In the genomic region with DNA sequence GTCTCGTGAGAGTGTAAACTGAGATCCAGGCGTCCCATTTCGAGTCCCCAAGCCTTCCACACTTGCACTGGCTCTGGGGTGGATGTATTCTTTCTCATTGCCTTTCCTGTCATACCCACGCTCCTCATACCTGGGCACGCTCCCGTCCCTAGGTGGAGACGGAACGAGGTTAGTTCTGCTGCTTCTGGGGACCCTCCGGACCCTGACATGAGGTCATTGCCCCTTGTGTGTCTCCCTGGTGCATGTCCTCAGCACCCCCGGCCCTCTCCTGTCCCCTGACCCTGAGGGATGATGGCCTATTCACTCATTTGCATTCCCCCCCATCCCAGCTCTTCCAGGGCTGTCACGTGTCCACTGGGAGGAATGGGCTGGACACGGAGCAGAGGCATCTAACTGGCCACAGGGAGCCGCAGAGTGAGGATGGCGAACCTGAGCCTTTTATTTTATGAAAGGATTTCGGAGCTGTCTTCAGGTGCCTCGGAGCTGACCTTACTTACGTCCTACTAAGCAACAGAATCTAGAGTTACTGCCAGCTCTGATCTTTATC, we compare ENCODE assay signal across 28 cellular contexts.
"Had no signal": no experiment of that assay in that cellular context is flagged by ENCODE, and none has a peak within 500 bp of the region (broad histone marks: within the 10 kb centered on the region; RNA-seq: fewer than 3 reads in every experiment).

No MANE protein-coding gene starts in this region.

- ATAC-seq: activated CD4-positive, CD25-positive, alpha-beta regulatory T cell treated with anti-CD3 and anti-CD28 coated beads, Interleukin-2, amount 50 U/mL, for 24 hours; activated CD8-positive, alpha-beta memory T cell treated with anti-CD3 and anti-CD28 coated beads, Interleukin-2, amount 10 ng/mL, durations not matched to agents 7 days and 5 days; activated CD8-positive, alpha-beta T cell treated with anti-CD3 and anti-CD28 coated beads for 36 hours; body of pancreas; left lobe of liver; pancreas had no signal

- H3K4me1 ChIP-seq: body of pancreas, pancreas, right lobe of liver had no signal

- H3K36me3 ChIP-seq: cardiac muscle cell, lower lobe of right lung, neutrophil, pancreas, right lobe of liver, thoracic aorta had no signal

- H3K9me3 Mint-ChIP-seq: activated CD4-positive, alpha-beta T cell treated with anti-CD3 and anti-CD28 coated beads, Interleukin-2, amount 10 ng/mL, durations not matched to agents 24 days and 14 days; natural killer cell treated with Interleukin-12 subunit alpha and Interleukin-12 subunit beta and Interleukin-15 and Interleukin-18, amount 100 ng/mL, for 72 hours; T-helper 1 cell treated with Interleukin-12 subunit alpha and Interleukin-12 subunit beta and Interleukin-4 antibody, amounts not matched to agents 30 μg/mL and 1 μg/mL, for 36 hours; type B pancreatic cell had no signal

- H3K36me3 Mint-ChIP-seq: natural killer cell treated with Interleukin-12 subunit alpha and Interleukin-12 subunit beta and Interleukin-15 and Interleukin-18, amount 100 ng/mL, for 72 hours; type B pancreatic cell had no signal

- H3K27me3 Mint-ChIP-seq: activated CD4-positive, alpha-beta T cell treated with anti-CD3 and anti-CD28 coated beads, Interleukin-2, amount 10 ng/mL, durations not matched to agents 24 days and 14 days; activated CD8-positive, alpha-beta memory T cell treated with anti-CD3 and anti-CD28 coated beads, Interleukin-2, amount 10 ng/mL, durations not matched to agents 7 days and 5 days; activated CD8-positive, alpha-beta T cell treated with anti-CD3 and anti-CD28 coated beads for 36 hours; natural killer cell treated with Interleukin-12 subunit alpha and Interleukin-12 subunit beta and Interleukin-15 and Interleukin-18, amount 100 ng/mL, for 72 hours; type B pancreatic cell had no signal

- H3K27ac Mint-ChIP-seq: activated CD4-positive, alpha-beta T cell treated with anti-CD3 and anti-CD28 coated beads, Interleukin-2, amount 10 ng/mL, durations not matched to agents 24 days and 14 days; activated CD8-positive, alpha-beta memory T cell treated with anti-CD3 and anti-CD28 coated beads, Interleukin-2, amount 10 ng/mL, durations not matched to agents 7 days and 5 days; T-helper 1 cell treated with Interleukin-12 subunit alpha and Interleukin-12 subunit beta and Interleukin-4 antibody, amounts not matched to agents 30 μg/mL and 1 μg/mL, for 36 hours; type B pancreatic cell had no signal

- H3K4me3 Mint-ChIP-seq: activated CD4-positive, alpha-beta T cell treated with anti-CD3 and anti-CD28 coated beads, Interleukin-2, amount 10 ng/mL, durations not matched to agents 24 days and 14 days; activated CD8-positive, alpha-beta memory T cell treated with anti-CD3 and anti-CD28 coated beads, Interleukin-2, amount 10 ng/mL, durations not matched to agents 7 days and 5 days; activated CD8-positive, alpha-beta T cell treated with anti-CD3 and anti-CD28 coated beads for 36 hours; activated T-helper 1 cell treated with anti-CD3 and anti-CD28 coated beads, Interleukin-12 subunit alpha, Interleukin-12 subunit beta, Interleukin-2, Interleukin-4 antibody, amounts not matched to agents 30 ng/mL and 10 ng/mL and 1 ng/mL, durations not matched to agents 14 hours and 24 hours and 36 hours; natural killer cell treated with Interleukin-12 subunit alpha and Interleukin-12 subunit beta and Interleukin-15 and Interleukin-18, amount 100 ng/mL, for 72 hours; T-helper 1 cell treated with Interleukin-12 subunit alpha and Interleukin-12 subunit beta and Interleukin-4 antibody, amounts not matched to agents 30 μg/mL and 1 μg/mL, for 36 hours; type B pancreatic cell had no signal

- H3K27ac ChIP-seq: body of pancreas, cardiac muscle cell, lower lobe of right lung, neutrophil, pancreas, right lobe of liver, skin epidermis, thoracic aorta had no signal

- H3K27me3 ChIP-seq: body of pancreas, cardiac muscle cell, neutrophil, pancreas, right lobe of liver had no signal

- H3K9me3 ChIP-seq: body of pancreas, neutrophil, pancreas, right lobe of liver, thoracic aorta had no signal

- DNase-seq: activated CD4-positive, alpha-beta T cell treated with anti-CD3 and anti-CD28 coated beads, Interleukin-2, amount 10 ng/mL, durations not matched to agents 24 days and 14 days; activated CD8-positive, alpha-beta memory T cell treated with anti-CD3 and anti-CD28 coated beads, Interleukin-2, amount 10 ng/mL, durations not matched to agents 7 days and 5 days; activated CD8-positive, alpha-beta T cell treated with anti-CD3 and anti-CD28 coated beads for 36 hours; activated gamma-delta T cell; activated naive CD4-positive, alpha-beta T cell treated with anti-CD3 and anti-CD28 coated beads, Interleukin-2, amount 50 U/mL, for 16 hours; anterior cingulate cortex; body of pancreas; dermis blood vessel endothelial cell; effector memory CD4-positive, alpha-beta T cell; foreskin melanocyte; kidney; lower lobe of right lung; midbrain; pancreas; right lobe of liver; stimulated activated CD4-positive, alpha-beta T cell treated with anti-CD3 and anti-CD28 coated beads, Interleukin-15, amount 100 ng/mL, for 24 hours; stimulated activated CD8-positive, alpha-beta memory T cell treated with anti-CD3 and anti-CD28 coated beads, Interleukin-4, amount 100 ng/mL, for 48 hours; stimulated activated naive CD4-positive, alpha-beta T cell treated with Interleukin-2 at 50 U/mL for 16 hours had no signal

- H3K4me3 ChIP-seq: body of pancreas, cardiac muscle cell, lower lobe of right lung, pancreas, right lobe of liver, skin epidermis, thoracic aorta had no signal
